Comparison of ENCODE assay signal across 12 cellular contexts in genomic region chr18:79945118-79946042, GRCh38. TPM values are rescaled to one million over a fixed set of nuclear protein-coding genes. Genes with fewer than 3 reads are reported as not detected.
DNase-seq lines count a peak whose midpoint lies in the region; ATAC-seq, FAIRE-seq and TF ChIP-seq lines count a peak whose summit lies in the region.
"Had no signal": no experiment of that assay in that cellular context is flagged by ENCODE, and none has a peak within 500 bp of the region (broad histone marks: within the 10 kb centered on the region; RNA-seq: fewer than 3 reads in every experiment).

No MANE protein-coding gene starts in this region.

- WGBS in GM12878 (ENCODE audit: insufficient coverage, insufficient replicate concordance, low lambda C conversion rate, missing lambda C conversion rate) = 53% methylated on average over 17 of the region's 17 CpGs
- WGBS in transverse colon (ENCODE audit: low coverage in 1 of 2), 2 donors = 79% methylated on average over 17 of the region's 17 CpGs; no CpG with 5 or more reads in 1 of the 2 donors

- H3K27ac ChIP-seq in GM12878 (ENCODE audit: control insufficient read depth, insufficient read depth) (peak overlapping the region; percentile 52), transverse colon (peak overlapping the region in 3 of 4 donors; percentile 2 to 88 (median 68))
- H3K27ac ChIP-seq: SK-N-MC had no signal

- 0 out of 2 replicates have a peak overlapping the region, but pooled peaks have one; percentile 1 for H3K9ac ChIP-seq in GM12878 (ENCODE audit: control insufficient read depth, insufficient read depth, low read length)

- TF ChIP-seq EP300 in GM12878 (IDR thresholded peaks at IDR 0.05; ENCODE audit: borderline replicate concordance in 1 of 2, control insufficient read depth in 1 of 2, low read depth in 2 of 2, low read length in 2 of 2) (peak in 1 of 2 experiments; percentile 16; a peak in 1 of 4 replicates), transverse colon (IDR thresholded peaks at IDR 0.05; ENCODE audit: low read depth) (no peak)

- FAIRE-seq in GM12878 (lab: Jason Lieb, UNC) = no peak

- POLR2A ChIA-PET in GM12878 (lab: Charles Lee) = interaction anchor here (1.7 kb wide), 1 partner anchor 10 kb away, joined by 5 read pairs; no protein-coding TSS in a partner anchor

- TF ChIP-seq RAD21 in GM12878 (IDR thresholded peaks at IDR 0.05; ENCODE audit: insufficient read depth, low read depth, low read length) = no peak

- no peaks in the 10 kb centered on the region for H4K20me1 ChIP-seq in GM12878 (ENCODE audit: control insufficient read depth, insufficient read depth)

- H3K4me1 ChIP-seq in GM12878 (ENCODE audit: control insufficient read depth, insufficient read depth, low read length) = peaks cover 40% of the 10 kb centered on the region
- H3K4me1 ChIP-seq in transverse colon = peaks cover 24 to 93% (median 67%) of the 10 kb centered on the region in 4 donors

- no peak for TF ChIP-seq CTCF in GM12878 (IDR thresholded peaks at IDR 0.05 in 2 of 3, conservative IDR thresholded peaks at IDR 0.05 in 1 of 3; ENCODE audit: control insufficient read depth in 2 of 3, extremely low read depth in 1 of 3, insufficient read depth in 1 of 3, low read depth in 3 of 3, low read length in 3 of 3)
- no peak for TF ChIP-seq CTCF in transverse colon (IDR thresholded peaks at IDR 0.05)

- peak overlapping the region; percentile 57 for H3K4me2 ChIP-seq in GM12878 (ENCODE audit: control insufficient read depth, insufficient read depth)

- RAD21 ChIA-PET in GM12878 (lab: Charles Lee; ENCODE audit: unreplicated experiment) = no interaction called here

- H3K4me3 ChIP-seq in GM12878 (peak overlapping the region; percentile 51; the same call in 1 of the 2 replicates), transverse colon (no peak overlapping the region)
- H3K4me3 ChIP-seq: SK-N-MC had no signal

- peaks cover 34% of the 10 kb centered on the region for H3K79me2 ChIP-seq in GM12878 (ENCODE audit: control insufficient read depth, insufficient read depth, low read length)

- CTCF ChIA-PET in GM12878 (lab: Yijun Ruan, JAX) = no interaction called here

- peak; percentile 57 for DNase-seq in activated effector memory CD4-positive, alpha-beta T cell treated with anti-CD3 and anti-CD28 coated beads, Interleukin-2, amount 50 U/mL, for 16 hours
- DNase-seq in activated effector memory CD4-positive, alpha-beta T cell treated with Interleukin-2 at 50 U/mL for 16 hours = no peak
- DNase-seq in GM12878 (ENCODE audit: low read depth, low spot score) (no peak), myocyte (ENCODE audit: low read depth) (peak; percentile 57), transverse colon (peak; percentile 9), T-helper 1 cell (no peak), dedifferentiated amniotic fluid mesenchymal stem cell (ENCODE audit: extremely low spot score) (no peak)
- no peak for DNase-seq in activated CD4-positive, alpha-beta T cell treated with anti-CD3 and anti-CD28 coated beads, Interleukin-2, amount 50 U/mL, for 1 hour
- DNase-seq: activated CD4-positive, alpha-beta memory T cell treated with anti-CD3 and anti-CD28 coated beads, Interleukin-2, amount 10 ng/mL, durations not matched to agents 7 days and 5 days; amygdala; GF-D8 had no signal

- H3K27me3 ChIP-seq in GM12878 (replicated peaks in 1 of 2; ENCODE audit: control insufficient read depth in 2 of 2, insufficient read depth in 2 of 2, low read length in 1 of 2) (no peaks in the 10 kb centered on the region), transverse colon (no peaks in the 10 kb centered on the region)

- H3K9me3 ChIP-seq in GM12878 (replicated peaks; ENCODE audit: control insufficient read depth, insufficient read depth, low read length) (no peaks in the 10 kb centered on the region), transverse colon (no peaks in the 10 kb centered on the region)

- SMC1A ChIA-PET in GM12878 (lab: Charles Lee; ENCODE audit: uncharacterized antibody, unreplicated experiment) = interaction anchor here (0.9 to 1.6 kb wide), 4 partner anchors 14 to 161 kb away, joined by 3 to 5 read pairs (median 3); no protein-coding TSS in a partner anchor

- H3K36me3 ChIP-seq in GM12878 (ENCODE audit: control insufficient read depth in 2 of 2, insufficient read depth in 2 of 2, low read length in 1 of 2) = peaks cover 8 to 14% of the 10 kb centered on the region in 2 experiments
- H3K36me3 ChIP-seq in transverse colon = peaks cover 0 to 13% (median 2%) of the 10 kb centered on the region in 4 donors

- no peak; the same call in 1 of the 2 replicates for TF ChIP-seq POLR2A in GM12878 (IDR thresholded peaks at IDR 0.05; ENCODE audit: low read depth, low read length)
- TF ChIP-seq POLR2A in transverse colon (IDR thresholded peaks at IDR 0.05) = no peak

- intact Hi-C loops in GM12878 (cut with micrococcal nuclease; ENCODE audit: unreplicated experiment) (no loop called here), transverse colon (cut with DNase I; ENCODE audit: low total_unique reads) (loop anchor here (1.0 kb wide), 1 partner anchor 33 kb away; no protein-coding TSS in a partner anchor)

- no TSS peak for BruUV-seq in GM12878 (replicated peaks; lab: Mats Ljungman, UMichigan)

- H2AFZ ChIP-seq in GM12878 (ENCODE audit: control insufficient read depth, low read depth, low read length) = no peak overlapping the region

- peak; percentile 42 for ATAC-seq in GM12878

- in situ Hi-C loops in GM12878 (cut with MboI) (no loop called here), transverse colon (cut with MboI; ENCODE audit: low pct_ligation_motif_present in 1 of 4, low pct_unique_long_range_greater_than_20kb in 1 of 4, low sequenced_read_pairs in 3 of 4) (no loop called here)

RNA-seq across cellular contexts. Expression of gene SLC66A2, which starts 6.1 kb away (rescaled TPM):
- 51.8 and 53.7 TPM in 2 replicates for total RNA-seq in GM12878 (2013; cell fraction: nucleolus; rRNA removed)
- total RNA-seq in GM12878 (2014; rRNA removed) (36.7 and 40.2 TPM in 2 replicates), GM12878 (2014; rRNA removed; fragmentation: Illumina TruSeq; extraction: Trizol) (12.3 TPM in 2 replicates), GM12878 (2021) (41.0 and 42.5 TPM in 2 replicates), myocyte (51.4 and 65.1 TPM in 2 replicates), transverse colon (100 to 1,000 TPM in 2 of 4 donors, 10 to 100 TPM in 2; 56.5 to 183 (median 92.9) TPM)
- polyA plus RNA-seq in GM12878 (2011; ENCODE audit: low read depth) = 9.6 TPM
- polyA plus RNA-seq in GM12878 (2011; rRNA removed) (9.4 and 17.3 TPM in 2 replicates), GM12878 (2014; fragmentation: Illumina TruSeq; extraction: Trizol) (1.2 and 5.9 TPM in 2 replicates), GM12878 (2014; fragmentation: Nextera tagmentation; extraction: Ambion mirVana) (1 to 10 TPM in 1 of 2 experiments, under 1 TPM in 1; 0.69 to 2.7 TPM), GM12878 (2014; rRNA removed) (42.5 and 44.3 TPM in 2 replicates), GM12878 (2016; fragmentation: Nextera tagmentation; extraction: Ambion mirVana) (10 to 100 TPM in 1 of 2 experiments, 1 to 10 TPM in 1; 3.6 to 23.1 TPM)
- polyA plus RNA-seq in GM12878 (2011; cell fraction: cytosol; rRNA removed) = 36.4 and 51.0 TPM in 2 replicates
- polyA plus RNA-seq in GM12878 (2011; cell fraction: nucleus; rRNA removed) = 60.7 and 67.9 TPM in 2 replicates
- polyA plus RNA-seq in GM12878 (2012) = 30.5 and 32.0 TPM in 2 replicates
- 16.0 and 36.0 TPM in 2 replicates for polyA minus RNA-seq in GM12878 (2011; rRNA and poly(A)+ RNA removed)
- polyA minus RNA-seq in GM12878 (2011; cell fraction: cytosol; rRNA and poly(A)+ RNA removed) = 8.4 and 17.6 TPM in 2 replicates
- polyA minus RNA-seq in GM12878 (2011; cell fraction: nucleus; rRNA and poly(A)+ RNA removed) = 17.9 and 22.3 TPM in 2 replicates
- 39.4 TPM for polyA plus RNA-seq in myocyte (2012)

RNA-seq across cellular contexts. Expression of gene HSBP1L1, which starts 19.1 kb away (rescaled TPM):
- total RNA-seq in GM12878 (2013; cell fraction: nucleolus; rRNA removed) = 1.6 TPM in 1 of 2 replicates, not detected in the other
- 10.1 and 12.8 TPM in 2 replicates for total RNA-seq in GM12878 (2014; rRNA removed)
- total RNA-seq in GM12878 (2014; rRNA removed; fragmentation: Illumina TruSeq; extraction: Trizol) = 6.7 TPM in 2 replicates
- total RNA-seq in GM12878 (2021) = 4.9 and 5.7 TPM in 2 replicates
- polyA plus RNA-seq in GM12878 (2011; ENCODE audit: low read depth) = 16.2 TPM
- 0.14 TPM in 1 of 2 replicates, not detected in the other for polyA plus RNA-seq in GM12878 (2011; rRNA removed)
- 0.12 and 0.20 TPM in 2 replicates for polyA plus RNA-seq in GM12878 (2011; cell fraction: cytosol; rRNA removed)
- polyA plus RNA-seq in GM12878 (2011; cell fraction: nucleus; rRNA removed) = 0.10 and 0.13 TPM in 2 replicates
- 16.8 and 20.4 TPM in 2 replicates for polyA plus RNA-seq in GM12878 (2012)
- polyA plus RNA-seq in GM12878 (2014; fragmentation: Illumina TruSeq; extraction: Trizol) = 7.0 and 7.7 TPM in 2 replicates
- 1 to 10 TPM in 1 of 2 experiments, under 1 TPM in 1; 0.97 to 2.1 TPM for polyA plus RNA-seq in GM12878 (2014; fragmentation: Nextera tagmentation; extraction: Ambion mirVana)
- polyA plus RNA-seq in GM12878 (2014; rRNA removed) = 13.4 and 14.0 TPM in 2 replicates
- 1 to 10 TPM; 6.9 to 9.1 TPM for polyA plus RNA-seq in GM12878 (2016; fragmentation: Nextera tagmentation; extraction: Ambion mirVana)
- polyA minus RNA-seq in GM12878 (2011; rRNA and poly(A)+ RNA removed) = not detected in 2 replicates
- not detected in 2 replicates for polyA minus RNA-seq in GM12878 (2011; cell fraction: cytosol; rRNA and poly(A)+ RNA removed)
- 0.60 TPM in 1 of 2 replicates, not detected in the other for polyA minus RNA-seq in GM12878 (2011; cell fraction: nucleus; rRNA and poly(A)+ RNA removed)
- not detected in 2 replicates for total RNA-seq in myocyte
- polyA plus RNA-seq in myocyte (2012) = 2.4 TPM
- total RNA-seq in transverse colon = 100 to 1,000 TPM in 2 of 4 donors, 10 to 100 TPM in 2; 48.4 to 211 (median 109) TPM

RNA-seq across cellular contexts. Expression of gene TXNL4A, which starts 43.0 kb away (rescaled TPM):
- total RNA-seq in GM12878 (2013; cell fraction: nucleolus; rRNA removed) = 27.3 and 27.9 TPM in 2 replicates
- total RNA-seq in GM12878 (2014; rRNA removed) (84.5 and 91.4 TPM in 2 replicates), GM12878 (2014; rRNA removed; fragmentation: Illumina TruSeq; extraction: Trizol) (111 and 122 TPM in 2 replicates), GM12878 (2021) (178 and 181 TPM in 2 replicates), myocyte (42.4 and 52.4 TPM in 2 replicates), transverse colon (10 to 100 TPM in 3 of 4 donors, 1 to 10 TPM in 1; 4.1 to 36.8 (median 31.0) TPM)
- polyA plus RNA-seq in GM12878 (2011; ENCODE audit: low read depth) = 87.5 TPM
- polyA plus RNA-seq in GM12878 (2011; rRNA removed) (172 and 173 TPM in 2 replicates), GM12878 (2014; fragmentation: Illumina TruSeq; extraction: Trizol) (18.0 and 62.9 TPM in 2 replicates), GM12878 (2014; fragmentation: Nextera tagmentation; extraction: Ambion mirVana) (100 to 1,000 TPM in 1 of 2 experiments, 10 to 100 TPM in 1; 38.4 to 132 TPM), GM12878 (2014; rRNA removed) (125 and 127 TPM in 2 replicates), GM12878 (2016; fragmentation: Nextera tagmentation; extraction: Ambion mirVana) (100 to 1,000 TPM; 307 to 329 TPM)
- polyA plus RNA-seq in GM12878 (2011; cell fraction: cytosol; rRNA removed) = 148 and 157 TPM in 2 replicates
- 64.9 and 77.2 TPM in 2 replicates for polyA plus RNA-seq in GM12878 (2011; cell fraction: nucleus; rRNA removed)
- 106 and 119 TPM in 2 replicates for polyA plus RNA-seq in GM12878 (2012)
- 45.5 and 46.6 TPM in 2 replicates for polyA minus RNA-seq in GM12878 (2011; rRNA and poly(A)+ RNA removed)
- polyA minus RNA-seq in GM12878 (2011; cell fraction: cytosol; rRNA and poly(A)+ RNA removed) = 39.2 and 40.8 TPM in 2 replicates
- 9.4 and 17.8 TPM in 2 replicates for polyA minus RNA-seq in GM12878 (2011; cell fraction: nucleus; rRNA and poly(A)+ RNA removed)
- polyA plus RNA-seq in myocyte (2012) = 172 TPM

Comparison
In these comparisons a context has a peak if more than half of its experiments do, and no peak if none do; other contexts are left out.
1. DNase-seq: peak in activated effector memory CD4-positive, alpha-beta T cell treated with anti-CD3 and anti-CD28 coated beads, Interleukin-2, amount 50 U/mL, for 16 hours (single experiment), myocyte (single experiment) and transverse colon (single experiment); none in activated effector memory CD4-positive, alpha-beta T cell treated with Interleukin-2 at 50 U/mL for 16 hours (single experiment), GM12878 (single experiment), activated CD4-positive, alpha-beta T cell treated with anti-CD3 and anti-CD28 coated beads, Interleukin-2, amount 50 U/mL, for 1 hour (single experiment), T-helper 1 cell (0 of 5) and dedifferentiated amniotic fluid mesenchymal stem cell (single experiment).